16 cellular contexts compared by ENCODE assay signal in genomic region chr1:10676987-10677386, GRCh38.
DNase-seq lines count a peak whose midpoint lies in the region; ATAC-seq and TF ChIP-seq lines count a peak whose summit lies in the region.
"Had no signal": no experiment of that assay in that cellular context is flagged by ENCODE, and none has a peak within 500 bp of the region (broad histone marks: within the 10 kb centered on the region; RNA-seq: fewer than 3 reads in every experiment).

No MANE protein-coding gene starts in this region.

- DNase-seq in H7 (peak; percentile 61), Peyer's patch (no peak), gastrocnemius medialis (no peak), OCI-M2 (lab: John Stamatoyannopoulos, UW; ENCODE audit: unreplicated experiment) (no peak), osteoblast (ENCODE audit: insufficient read length, low spot score, missing footprints) (no peak)
- no peak for DNase-seq in activated T-cell treated with anti-CD3 and anti-CD28 coated beads, Interleukin-2, amount 50 U/mL, for 1 hour
- DNase-seq: activated CD4-positive, alpha-beta T cell treated with anti-CD3 and anti-CD28 coated beads, Interleukin-2, amount 10 ng/mL, durations not matched to agents 7 days and 5 days; activated naive CD8-positive, alpha-beta T cell treated with anti-CD3 and anti-CD28 coated beads, Interleukin-2, amount 10 ng/mL, durations not matched to agents 7 days and 5 days; activated T-cell treated with anti-CD3 and anti-CD28 coated beads, Interleukin-2, amount 50 U/mL, for 24 hours; cerebellar nuclear complex; MV-4-11; stimulated activated naive CD8-positive, alpha-beta T cell treated with anti-CD3 and anti-CD28 coated beads, Interleukin-15, Interleukin-2, amounts not matched to agents 100 U/mL and 50 U/mL, for 24 hours; T1000 had no signal

- no peak overlapping the region for H2AFZ ChIP-seq in osteoblast (ENCODE audit: low read length)

- TF ChIP-seq POLR2A in Peyer's patch (IDR thresholded peaks at IDR 0.05) (no peak), gastrocnemius medialis (IDR thresholded peaks at IDR 0.05) (no peak)

- no peak overlapping the region for H3K4me3 ChIP-seq in H7 (ENCODE audit: insufficient read depth, low read depth, low read length)
- peak overlapping the region in 1 of 4 donors; percentile 25 for H3K4me3 ChIP-seq in Peyer's patch
- no peak overlapping the region for H3K4me3 ChIP-seq in liver (ENCODE audit: low read depth in 1 of 3, low read length in 3 of 3)
- H3K4me3 ChIP-seq in gastrocnemius medialis = no peak overlapping the region
- no peak overlapping the region for H3K4me3 ChIP-seq in osteoblast (ENCODE audit: insufficient read depth, low read length)
- H3K4me3 ChIP-seq: skin epidermis had no signal

- H3K79me2 ChIP-seq in osteoblast (ENCODE audit: insufficient read depth, low read length) = no peaks in the 10 kb centered on the region

- H3K27me3 ChIP-seq in H7 (ENCODE audit: control insufficient read depth, insufficient read depth, low read length) = no peaks in the 10 kb centered on the region
- no peaks in the 10 kb centered on the region for H3K27me3 ChIP-seq in Peyer's patch
- no peaks in the 10 kb centered on the region for H3K27me3 ChIP-seq in liver (ENCODE audit: control insufficient read depth in 4 of 4, insufficient read depth in 4 of 4, low read length in 3 of 4)
- H3K27me3 ChIP-seq in gastrocnemius medialis = no peaks in the 10 kb centered on the region
- H3K27me3 ChIP-seq in osteoblast (ENCODE audit: insufficient read depth, low read length) = no peaks in the 10 kb centered on the region

- H3K4me1 ChIP-seq in Peyer's patch (peaks cover 0 to 86% (median 6%) of the 10 kb centered on the region in 4 donors), liver (ENCODE audit: control insufficient read depth in 4 of 4, insufficient read depth in 4 of 4, low read length in 3 of 4) (peaks cover 19 to 53% (median 40%) of the 10 kb centered on the region in 4 donors), gastrocnemius medialis (peaks cover 51 to 54% of the 10 kb centered on the region in 2 donors), osteoblast (ENCODE audit: insufficient read depth, low read length) (no peaks in the 10 kb centered on the region)

- TF ChIP-seq RAD21 in liver (IDR thresholded peaks at IDR 0.05) = no peak

- TF ChIP-seq CTCF in Peyer's patch (IDR thresholded peaks at IDR 0.05) (no peak), liver (IDR thresholded peaks at IDR 0.05; ENCODE audit: low read depth, low read length, missing input control) (no peak), gastrocnemius medialis (IDR thresholded peaks at IDR 0.05 in 4 of 5, conservative IDR thresholded peaks at IDR 0.05 in 1 of 5) (no peak), osteoblast (IDR thresholded peaks at IDR 0.05; ENCODE audit: extremely low read depth, low read depth, low read length) (no peak)

- no peaks in the 10 kb centered on the region for H3K36me3 ChIP-seq in H7 (replicated peaks; ENCODE audit: control insufficient read depth, insufficient read depth, low read length)
- peaks cover 0 to 5% (median 0%) of the 10 kb centered on the region in 3 donors for H3K36me3 ChIP-seq in Peyer's patch
- no peaks in the 10 kb centered on the region for H3K36me3 ChIP-seq in liver (ENCODE audit: control insufficient read depth in 4 of 4, insufficient read depth in 3 of 4, low read depth in 1 of 4, low read length in 3 of 4)
- H3K36me3 ChIP-seq in gastrocnemius medialis = no peaks in the 10 kb centered on the region
- H3K36me3 ChIP-seq in osteoblast (ENCODE audit: insufficient read depth, low read length) = no peaks in the 10 kb centered on the region

- H3K4me2 ChIP-seq in osteoblast (ENCODE audit: insufficient read depth, low read length) = no peak overlapping the region

- H3K9ac ChIP-seq in liver (ENCODE audit: low read depth in 1 of 2, low read length in 2 of 2) = no peak overlapping the region

- no peaks in the 10 kb centered on the region for H3K9me3 ChIP-seq in Peyer's patch
- no peaks in the 10 kb centered on the region for H3K9me3 ChIP-seq in liver (ENCODE audit: control insufficient read depth in 4 of 4, low read length in 3 of 4)
- H3K9me3 ChIP-seq in gastrocnemius medialis = no peaks in the 10 kb centered on the region
- no peaks in the 10 kb centered on the region for H3K9me3 ChIP-seq in osteoblast (ENCODE audit: low read depth, low read length)

- ATAC-seq in gastrocnemius medialis (no peak), esophagus mucosa (no peak)
- ATAC-seq: stimulated activated naive CD8-positive, alpha-beta T cell treated with anti-CD3 and anti-CD28 coated beads, Interleukin-15, Interleukin-2, amounts not matched to agents 100 U/mL and 50 U/mL, for 24 hours had no signal

- intact Hi-C loops in gastrocnemius medialis (cut with DNase I; ENCODE audit: low total_unique reads) = no loop called here

- H4K20me1 ChIP-seq in osteoblast (ENCODE audit: insufficient read depth, low read length) = no peaks in the 10 kb centered on the region

- 84% methylated on average over 13 of the region's 13 CpGs for WGBS in liver

- in situ Hi-C loops in gastrocnemius medialis (cut with MboI; ENCODE audit: low sequenced_read_pairs in 4 of 4) = loop anchor here in 2 of 4 donors (25.0 kb wide), 1 partner anchor 110 kb away; the partner anchor contains the start of gene CASZ1 (in 2 of the 2)

- H3K27ac ChIP-seq in Peyer's patch (peak overlapping the region in 3 of 4 donors; percentile 49 to 83 (median 81)), liver (ENCODE audit: low read depth in 1 of 2, low read length in 2 of 2) (peak overlapping the region; percentile 6 to 14), gastrocnemius medialis (peak overlapping the region; percentile 13 to 65 (median 51)), osteoblast (ENCODE audit: low read depth, low read length) (no peak overlapping the region)

TF ChIP-seq in liver, 16 proteins besides CTCF, POLR2A, EP300 and RAD21:
- TF ChIP-seq FOXA2 (IDR thresholded peaks at IDR 0.05) (no peak), HNF4A (conservative IDR thresholded peaks at IDR 0.05) (no peak), RXRA (IDR thresholded peaks at IDR 0.05) (no peak), JUND (IDR thresholded peaks at IDR 0.05) (no peak), ATF3 (IDR thresholded peaks at IDR 0.05) (no peak), ZBTB33 (IDR thresholded peaks at IDR 0.05) (no peak), GABPA (IDR thresholded peaks at IDR 0.05 in 1 of 2, conservative IDR thresholded peaks at IDR 0.05 in 1 of 2) (no peak), REST (IDR thresholded peaks at IDR 0.05) (no peak)
TF ChIP-seq in liver: peak in this region for 0.
